In the genomic region with DNA sequence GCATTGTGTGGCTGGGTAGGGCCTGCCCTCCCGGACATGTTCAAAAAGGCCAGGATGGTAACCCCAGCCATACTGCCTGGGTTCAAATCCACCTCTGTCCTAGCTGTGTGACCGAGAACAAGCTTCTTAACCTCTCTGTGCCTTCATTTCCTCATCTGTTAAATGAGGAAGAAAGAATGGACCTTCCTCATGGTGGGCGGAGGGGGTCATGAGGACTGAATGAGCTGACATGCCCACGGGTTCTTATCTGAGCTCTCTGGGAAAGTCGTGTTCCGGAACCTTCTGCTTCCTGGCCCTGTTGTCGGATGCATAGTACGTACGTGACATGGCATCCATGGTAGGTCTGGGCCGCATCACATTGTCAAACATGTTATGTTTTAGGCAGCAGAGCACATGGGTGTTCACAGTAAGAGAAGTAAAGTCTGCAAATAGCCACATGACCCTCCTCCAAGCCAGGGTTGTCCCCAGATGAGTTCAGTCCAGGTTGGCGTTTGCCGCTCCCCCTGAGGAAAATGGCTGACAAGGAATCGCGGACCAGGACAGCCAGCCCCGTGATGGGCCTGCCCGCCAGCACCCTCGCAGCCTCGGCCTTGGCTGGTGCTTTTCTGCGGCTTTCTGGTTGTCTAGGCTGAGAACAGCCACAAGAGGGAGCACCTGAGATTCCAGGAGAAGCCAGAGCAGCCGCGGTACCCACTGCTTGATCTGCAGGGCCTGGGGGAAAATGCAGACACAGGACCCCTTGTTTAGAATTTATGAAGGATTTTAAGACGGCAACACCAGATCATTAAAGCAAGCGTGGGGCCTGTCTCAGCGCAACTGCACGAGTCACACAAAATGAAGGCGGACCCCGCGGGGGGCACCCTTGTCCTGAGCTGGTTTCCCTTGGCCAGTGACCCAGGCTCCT, we compare ENCODE assay signal across 1 cellular context.
TF ChIP-seq lines count a peak whose summit lies in the region.

No MANE protein-coding gene starts in this region.

TF ChIP-seq in HepG2, 621 proteins besides CTCF, POLR2A, EP300 and RAD21 (continued from another document and continues in another):
- TF ChIP-seq, protein P1, sequence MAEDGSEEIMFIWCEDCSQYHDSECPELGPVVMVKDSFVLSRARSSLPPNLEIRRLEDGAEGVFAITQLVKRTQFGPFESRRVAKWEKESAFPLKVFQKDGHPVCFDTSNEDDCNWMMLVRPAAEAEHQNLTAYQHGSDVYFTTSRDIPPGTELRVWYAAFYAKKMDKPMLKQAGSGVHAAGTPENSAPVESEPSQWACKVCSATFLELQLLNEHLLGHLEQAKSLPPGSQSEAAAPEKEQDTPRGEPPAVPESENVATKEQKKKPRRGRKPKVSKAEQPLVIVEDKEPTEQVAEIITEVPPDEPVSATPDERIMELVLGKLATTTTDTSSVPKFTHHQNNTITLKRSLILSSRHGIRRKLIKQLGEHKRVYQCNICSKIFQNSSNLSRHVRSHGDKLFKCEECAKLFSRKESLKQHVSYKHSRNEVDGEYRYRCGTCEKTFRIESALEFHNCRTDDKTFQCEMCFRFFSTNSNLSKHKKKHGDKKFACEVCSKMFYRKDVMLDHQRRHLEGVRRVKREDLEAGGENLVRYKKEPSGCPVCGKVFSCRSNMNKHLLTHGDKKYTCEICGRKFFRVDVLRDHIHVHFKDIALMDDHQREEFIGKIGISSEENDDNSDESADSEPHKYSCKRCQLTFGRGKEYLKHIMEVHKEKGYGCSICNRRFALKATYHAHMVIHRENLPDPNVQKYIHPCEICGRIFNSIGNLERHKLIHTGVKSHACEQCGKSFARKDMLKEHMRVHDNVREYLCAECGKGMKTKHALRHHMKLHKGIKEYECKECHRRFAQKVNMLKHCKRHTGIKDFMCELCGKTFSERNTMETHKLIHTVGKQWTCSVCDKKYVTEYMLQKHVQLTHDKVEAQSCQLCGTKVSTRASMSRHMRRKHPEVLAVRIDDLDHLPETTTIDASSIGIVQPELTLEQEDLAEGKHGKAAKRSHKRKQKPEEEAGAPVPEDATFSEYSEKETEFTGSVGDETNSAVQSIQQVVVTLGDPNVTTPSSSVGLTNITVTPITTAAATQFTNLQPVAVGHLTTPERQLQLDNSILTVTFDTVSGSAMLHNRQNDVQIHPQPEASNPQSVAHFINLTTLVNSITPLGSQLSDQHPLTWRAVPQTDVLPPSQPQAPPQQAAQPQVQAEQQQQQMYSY (CRISPR knock-in tag; IDR thresholded peaks at IDR 0.05): no peak
- no peak for TF ChIP-seq SP140L (CRISPR knock-in tag; IDR thresholded peaks at IDR 0.05; ENCODE audit: borderline replicate concordance)
- no peak for TF ChIP-seq MATR3 (CRISPR knock-in tag; IDR thresholded peaks at IDR 0.05)
- no peak for TF ChIP-seq ZNF564 (CRISPR knock-in tag; IDR thresholded peaks at IDR 0.05)
- TF ChIP-seq YEATS4 (CRISPR knock-in tag; IDR thresholded peaks at IDR 0.05; ENCODE audit: borderline replicate concordance): peak; percentile 50; the same call in 1 of the 2 replicates
- TF ChIP-seq MIER2 (CRISPR knock-in tag; IDR thresholded peaks at IDR 0.05): no peak
- no peak for TF ChIP-seq GPN1 (CRISPR knock-in tag; IDR thresholded peaks at IDR 0.05; ENCODE audit: borderline replicate concordance)
- TF ChIP-seq, protein P2, sequence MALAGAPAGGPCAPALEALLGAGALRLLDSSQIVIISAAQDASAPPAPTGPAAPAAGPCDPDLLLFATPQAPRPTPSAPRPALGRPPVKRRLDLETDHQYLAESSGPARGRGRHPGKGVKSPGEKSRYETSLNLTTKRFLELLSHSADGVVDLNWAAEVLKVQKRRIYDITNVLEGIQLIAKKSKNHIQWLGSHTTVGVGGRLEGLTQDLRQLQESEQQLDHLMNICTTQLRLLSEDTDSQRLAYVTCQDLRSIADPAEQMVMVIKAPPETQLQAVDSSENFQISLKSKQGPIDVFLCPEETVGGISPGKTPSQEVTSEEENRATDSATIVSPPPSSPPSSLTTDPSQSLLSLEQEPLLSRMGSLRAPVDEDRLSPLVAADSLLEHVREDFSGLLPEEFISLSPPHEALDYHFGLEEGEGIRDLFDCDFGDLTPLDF (CRISPR knock-in tag; IDR thresholded peaks at IDR 0.05): no peak
- 0 out of 2 replicates have a peak, but pooled peaks have one; percentile 26 for TF ChIP-seq SOX5 (CRISPR knock-in tag; IDR thresholded peaks at IDR 0.05; ENCODE audit: borderline replicate concordance)
- TF ChIP-seq ZFP41 (CRISPR knock-in tag; IDR thresholded peaks at IDR 0.05; ENCODE audit: borderline replicate concordance): no peak
- TF ChIP-seq TOPORS (CRISPR knock-in tag; IDR thresholded peaks at IDR 0.05): no peak
- 0 out of 2 replicates have a peak, but pooled peaks have one; percentile 44 for TF ChIP-seq ZNF263 (CRISPR knock-in tag; IDR thresholded peaks at IDR 0.05)
- TF ChIP-seq, protein P3, sequence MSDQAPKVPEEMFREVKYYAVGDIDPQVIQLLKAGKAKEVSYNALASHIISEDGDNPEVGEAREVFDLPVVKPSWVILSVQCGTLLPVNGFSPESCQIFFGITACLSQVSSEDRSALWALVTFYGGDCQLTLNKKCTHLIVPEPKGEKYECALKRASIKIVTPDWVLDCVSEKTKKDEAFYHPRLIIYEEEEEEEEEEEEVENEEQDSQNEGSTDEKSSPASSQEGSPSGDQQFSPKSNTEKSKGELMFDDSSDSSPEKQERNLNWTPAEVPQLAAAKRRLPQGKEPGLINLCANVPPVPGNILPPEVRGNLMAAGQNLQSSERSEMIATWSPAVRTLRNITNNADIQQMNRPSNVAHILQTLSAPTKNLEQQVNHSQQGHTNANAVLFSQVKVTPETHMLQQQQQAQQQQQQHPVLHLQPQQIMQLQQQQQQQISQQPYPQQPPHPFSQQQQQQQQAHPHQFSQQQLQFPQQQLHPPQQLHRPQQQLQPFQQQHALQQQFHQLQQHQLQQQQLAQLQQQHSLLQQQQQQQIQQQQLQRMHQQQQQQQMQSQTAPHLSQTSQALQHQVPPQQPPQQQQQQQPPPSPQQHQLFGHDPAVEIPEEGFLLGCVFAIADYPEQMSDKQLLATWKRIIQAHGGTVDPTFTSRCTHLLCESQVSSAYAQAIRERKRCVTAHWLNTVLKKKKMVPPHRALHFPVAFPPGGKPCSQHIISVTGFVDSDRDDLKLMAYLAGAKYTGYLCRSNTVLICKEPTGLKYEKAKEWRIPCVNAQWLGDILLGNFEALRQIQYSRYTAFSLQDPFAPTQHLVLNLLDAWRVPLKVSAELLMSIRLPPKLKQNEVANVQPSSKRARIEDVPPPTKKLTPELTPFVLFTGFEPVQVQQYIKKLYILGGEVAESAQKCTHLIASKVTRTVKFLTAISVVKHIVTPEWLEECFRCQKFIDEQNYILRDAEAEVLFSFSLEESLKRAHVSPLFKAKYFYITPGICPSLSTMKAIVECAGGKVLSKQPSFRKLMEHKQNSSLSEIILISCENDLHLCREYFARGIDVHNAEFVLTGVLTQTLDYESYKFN (CRISPR knock-in tag; conservative IDR thresholded peaks at IDR 0.05): no peak
- no peak for TF ChIP-seq SNAPC2 (CRISPR knock-in tag; IDR thresholded peaks at IDR 0.05)
- TF ChIP-seq KDM6A (CRISPR knock-in tag; IDR thresholded peaks at IDR 0.05; ENCODE audit: low read depth): no peak
- no peak for TF ChIP-seq TP53 (CRISPR knock-in tag; conservative IDR thresholded peaks at IDR 0.05)
- no peak for TF ChIP-seq NFYC (CRISPR knock-in tag; IDR thresholded peaks at IDR 0.05)
- TF ChIP-seq ZNF460 (CRISPR knock-in tag; IDR thresholded peaks at IDR 0.05; ENCODE audit: borderline replicate concordance): no peak
- no peak for TF ChIP-seq ZNF780A (CRISPR knock-in tag; IDR thresholded peaks at IDR 0.05)
- no peak for TF ChIP-seq NFATC3 (CRISPR knock-in tag; IDR thresholded peaks at IDR 0.05)
- no peak for TF ChIP-seq NR2F1 (CRISPR knock-in tag; IDR thresholded peaks at IDR 0.05)
- TF ChIP-seq FOXA3 (CRISPR knock-in tag; IDR thresholded peaks at IDR 0.05): 0 out of 2 replicates have a peak, but pooled peaks have one; percentile 18
- no peak for TF ChIP-seq MAFF (IDR thresholded peaks at IDR 0.05; ENCODE audit: low read depth, low read length)
- TF ChIP-seq, protein P4, sequence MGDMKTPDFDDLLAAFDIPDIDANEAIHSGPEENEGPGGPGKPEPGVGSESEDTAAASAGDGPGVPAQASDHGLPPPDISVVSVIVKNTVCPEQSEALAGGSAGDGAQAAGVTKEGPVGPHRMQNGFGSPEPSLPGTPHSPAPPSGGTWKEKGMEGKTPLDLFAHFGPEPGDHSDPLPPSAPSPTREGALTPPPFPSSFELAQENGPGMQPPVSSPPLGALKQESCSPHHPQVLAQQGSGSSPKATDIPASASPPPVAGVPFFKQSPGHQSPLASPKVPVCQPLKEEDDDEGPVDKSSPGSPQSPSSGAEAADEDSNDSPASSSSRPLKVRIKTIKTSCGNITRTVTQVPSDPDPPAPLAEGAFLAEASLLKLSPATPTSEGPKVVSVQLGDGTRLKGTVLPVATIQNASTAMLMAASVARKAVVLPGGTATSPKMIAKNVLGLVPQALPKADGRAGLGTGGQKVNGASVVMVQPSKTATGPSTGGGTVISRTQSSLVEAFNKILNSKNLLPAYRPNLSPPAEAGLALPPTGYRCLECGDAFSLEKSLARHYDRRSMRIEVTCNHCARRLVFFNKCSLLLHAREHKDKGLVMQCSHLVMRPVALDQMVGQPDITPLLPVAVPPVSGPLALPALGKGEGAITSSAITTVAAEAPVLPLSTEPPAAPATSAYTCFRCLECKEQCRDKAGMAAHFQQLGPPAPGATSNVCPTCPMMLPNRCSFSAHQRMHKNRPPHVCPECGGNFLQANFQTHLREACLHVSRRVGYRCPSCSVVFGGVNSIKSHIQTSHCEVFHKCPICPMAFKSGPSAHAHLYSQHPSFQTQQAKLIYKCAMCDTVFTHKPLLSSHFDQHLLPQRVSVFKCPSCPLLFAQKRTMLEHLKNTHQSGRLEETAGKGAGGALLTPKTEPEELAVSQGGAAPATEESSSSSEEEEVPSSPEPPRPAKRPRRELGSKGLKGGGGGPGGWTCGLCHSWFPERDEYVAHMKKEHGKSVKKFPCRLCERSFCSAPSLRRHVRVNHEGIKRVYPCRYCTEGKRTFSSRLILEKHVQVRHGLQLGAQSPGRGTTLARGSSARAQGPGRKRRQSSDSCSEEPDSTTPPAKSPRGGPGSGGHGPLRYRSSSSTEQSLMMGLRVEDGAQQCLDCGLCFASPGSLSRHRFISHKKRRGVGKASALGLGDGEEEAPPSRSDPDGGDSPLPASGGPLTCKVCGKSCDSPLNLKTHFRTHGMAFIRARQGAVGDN (CRISPR knock-in tag; IDR thresholded peaks at IDR 0.05): peak; percentile 67
- TF ChIP-seq JUN (CRISPR knock-in tag; IDR thresholded peaks at IDR 0.05): no peak
- TF ChIP-seq ESRRA (CRISPR knock-in tag; IDR thresholded peaks at IDR 0.05; ENCODE audit: low read depth): 0 out of 2 replicates have a peak, but pooled peaks have one; percentile 39
- TF ChIP-seq, protein P5, sequence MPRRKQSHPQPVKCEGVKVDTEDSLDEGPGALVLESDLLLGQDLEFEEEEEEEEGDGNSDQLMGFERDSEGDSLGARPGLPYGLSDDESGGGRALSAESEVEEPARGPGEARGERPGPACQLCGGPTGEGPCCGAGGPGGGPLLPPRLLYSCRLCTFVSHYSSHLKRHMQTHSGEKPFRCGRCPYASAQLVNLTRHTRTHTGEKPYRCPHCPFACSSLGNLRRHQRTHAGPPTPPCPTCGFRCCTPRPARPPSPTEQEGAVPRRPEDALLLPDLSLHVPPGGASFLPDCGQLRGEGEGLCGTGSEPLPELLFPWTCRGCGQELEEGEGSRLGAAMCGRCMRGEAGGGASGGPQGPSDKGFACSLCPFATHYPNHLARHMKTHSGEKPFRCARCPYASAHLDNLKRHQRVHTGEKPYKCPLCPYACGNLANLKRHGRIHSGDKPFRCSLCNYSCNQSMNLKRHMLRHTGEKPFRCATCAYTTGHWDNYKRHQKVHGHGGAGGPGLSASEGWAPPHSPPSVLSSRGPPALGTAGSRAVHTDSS (CRISPR knock-in tag; conservative IDR thresholded peaks at IDR 0.05): no peak
- TF ChIP-seq NFIC (IDR thresholded peaks at IDR 0.05; ENCODE audit: low read length): no peak
- TF ChIP-seq ZNF615 (CRISPR knock-in tag; IDR thresholded peaks at IDR 0.05; ENCODE audit: borderline replicate concordance): no peak
- TF ChIP-seq ZSCAN9 (CRISPR knock-in tag; IDR thresholded peaks at IDR 0.05; ENCODE audit: borderline replicate concordance): no peak
- TF ChIP-seq TGIF2 (CRISPR knock-in tag; IDR thresholded peaks at IDR 0.05): no peak
- TF ChIP-seq, protein P6, sequence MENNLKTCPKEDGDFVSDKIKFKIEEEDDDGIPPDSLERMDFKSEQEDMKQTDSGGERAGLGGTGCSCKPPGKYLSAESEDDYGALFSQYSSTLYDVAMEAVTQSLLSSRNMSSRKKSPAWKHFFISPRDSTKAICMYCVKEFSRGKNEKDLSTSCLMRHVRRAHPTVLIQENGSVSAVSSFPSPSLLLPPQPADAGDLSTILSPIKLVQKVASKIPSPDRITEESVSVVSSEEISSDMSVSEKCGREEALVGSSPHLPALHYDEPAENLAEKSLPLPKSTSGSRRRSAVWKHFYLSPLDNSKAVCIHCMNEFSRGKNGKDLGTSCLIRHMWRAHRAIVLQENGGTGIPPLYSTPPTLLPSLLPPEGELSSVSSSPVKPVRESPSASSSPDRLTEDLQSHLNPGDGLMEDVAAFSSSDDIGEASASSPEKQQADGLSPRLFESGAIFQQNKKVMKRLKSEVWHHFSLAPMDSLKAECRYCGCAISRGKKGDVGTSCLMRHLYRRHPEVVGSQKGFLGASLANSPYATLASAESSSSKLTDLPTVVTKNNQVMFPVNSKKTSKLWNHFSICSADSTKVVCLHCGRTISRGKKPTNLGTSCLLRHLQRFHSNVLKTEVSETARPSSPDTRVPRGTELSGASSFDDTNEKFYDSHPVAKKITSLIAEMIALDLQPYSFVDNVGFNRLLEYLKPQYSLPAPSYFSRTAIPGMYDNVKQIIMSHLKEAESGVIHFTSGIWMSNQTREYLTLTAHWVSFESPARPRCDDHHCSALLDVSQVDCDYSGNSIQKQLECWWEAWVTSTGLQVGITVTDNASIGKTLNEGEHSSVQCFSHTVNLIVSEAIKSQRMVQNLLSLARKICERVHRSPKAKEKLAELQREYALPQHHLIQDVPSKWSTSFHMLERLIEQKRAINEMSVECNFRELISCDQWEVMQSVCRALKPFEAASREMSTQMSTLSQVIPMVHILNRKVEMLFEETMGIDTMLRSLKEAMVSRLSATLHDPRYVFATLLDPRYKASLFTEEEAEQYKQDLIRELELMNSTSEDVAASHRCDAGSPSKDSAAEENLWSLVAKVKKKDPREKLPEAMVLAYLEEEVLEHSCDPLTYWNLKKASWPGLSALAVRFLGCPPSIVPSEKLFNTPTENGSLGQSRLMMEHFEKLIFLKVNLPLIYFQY (CRISPR knock-in tag; IDR thresholded peaks at IDR 0.05; ENCODE audit: borderline replicate concordance): no peak
- TF ChIP-seq KDM2A (CRISPR knock-in tag; IDR thresholded peaks at IDR 0.05; ENCODE audit: borderline replicate concordance, low read depth): peak; percentile 84; the same call in 1 of the 2 replicates
- no peak for TF ChIP-seq ZNF468 (CRISPR knock-in tag; IDR thresholded peaks at IDR 0.05)
- no peak for TF ChIP-seq SUZ12 (IDR thresholded peaks at IDR 0.05; ENCODE audit: low read depth, low read length)
- TF ChIP-seq KLF13 (CRISPR knock-in tag; IDR thresholded peaks at IDR 0.05): no peak
- TF ChIP-seq ZNF431 (CRISPR knock-in tag; IDR thresholded peaks at IDR 0.05; ENCODE audit: borderline replicate concordance, low read depth): no peak
- TF ChIP-seq MTA3 (CRISPR knock-in tag; IDR thresholded peaks at IDR 0.05): no peak
- TF ChIP-seq NCOA1 (CRISPR knock-in tag; IDR thresholded peaks at IDR 0.05): no peak
- TF ChIP-seq ZFP36 (IDR thresholded peaks at IDR 0.05; ENCODE audit: borderline replicate concordance, low read depth, low read length, partially characterized antibody): no peak
